In the genomic region with DNA sequence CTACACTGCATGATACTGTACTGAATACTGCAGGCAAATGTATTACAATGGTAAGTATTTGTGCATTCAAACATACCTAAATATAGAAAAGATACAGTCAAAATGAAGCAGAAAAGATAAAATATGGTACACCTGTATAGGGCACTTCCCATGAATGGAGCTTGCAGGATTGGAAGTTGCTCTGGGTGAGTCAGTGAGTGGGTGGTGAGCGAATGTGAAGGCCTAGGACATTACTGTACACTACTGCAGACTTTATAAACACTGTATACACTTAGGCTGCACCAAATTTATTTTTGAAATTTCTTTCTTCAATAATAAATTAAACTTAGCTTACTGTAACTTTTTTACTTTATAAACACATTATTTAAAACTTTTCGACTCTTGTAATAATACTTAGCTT, we compare ENCODE assay signal across 18 cellular contexts.
DNase-seq lines count a peak whose midpoint lies in the region; ATAC-seq, FAIRE-seq and TF ChIP-seq lines count a peak whose summit lies in the region.
"Had no signal": no experiment of that assay in that cellular context is flagged by ENCODE, and none has a peak within 500 bp of the region (broad histone marks: within the 10 kb centered on the region; RNA-seq: fewer than 3 reads in every experiment).

No MANE protein-coding gene starts in this region.

- H3K4me1 ChIP-seq in IMR-90 (ENCODE audit: control insufficient read depth, insufficient read depth, low read length) (peaks cover 3% of the 10 kb centered on the region), mammary epithelial cell (ENCODE audit: insufficient read depth, low read length) (no peaks in the 10 kb centered on the region), kidney (ENCODE audit: control insufficient read depth in 1 of 2, insufficient read depth in 1 of 2, low read depth in 1 of 2, low read length in 2 of 2) (peaks cover 10 to 17% of the 10 kb centered on the region in 2 donors), adrenal gland (replicated peaks in 1 of 2) (peaks cover 0 to 12% of the 10 kb centered on the region in 2 donors)
- H3K4me1 ChIP-seq: Caco-2 had no signal

- no peak overlapping the region for H2AFZ ChIP-seq in IMR-90 (replicated peaks; ENCODE audit: low read length, poor library complexity)
- H2AFZ ChIP-seq in mammary epithelial cell (ENCODE audit: low read depth, low read length), result no peak overlapping the region

- H2BK120ac ChIP-seq in IMR-90 (ENCODE audit: low read depth, low read length), result no peak overlapping the region

- H4K5ac ChIP-seq in IMR-90 (ENCODE audit: low read depth, low read length), result no peak overlapping the region

- H2BK20ac ChIP-seq in IMR-90 (ENCODE audit: low read depth, low read length), result no peak overlapping the region

- no peak overlapping the region for H3K4me3 ChIP-seq in IMR-90 (ENCODE audit: insufficient read depth, low read depth, low read length)
- no peak overlapping the region for H3K4me3 ChIP-seq in mammary epithelial cell (replicated peaks in 1 of 3; ENCODE audit: insufficient read depth in 1 of 3, low read depth in 2 of 3, low read length in 3 of 3)
- no peak overlapping the region for H3K4me3 ChIP-seq in kidney (ENCODE audit: low read length in 2 of 2)
- no peak overlapping the region for H3K4me3 ChIP-seq in adrenal gland

- H3K14ac ChIP-seq in IMR-90 (replicated peaks; ENCODE audit: low read depth, low read length), result no peak overlapping the region

- H3K18ac ChIP-seq in IMR-90 (ENCODE audit: low read depth, low read length), result no peak overlapping the region

- DNase-seq in EL (peak; percentile 31), IMR-90 (peak; percentile 74), mammary epithelial cell (peak; percentile 28), kidney (no peak), retina (no peak), mucosa of gallbladder (ENCODE audit: low spot score) (no peak), adrenal gland (no peak)
- DNase-seq: ACHN; Caco-2; CD4-positive, CD25-positive, alpha-beta regulatory T cell; DMS153; H9; NCI-H1436; NCI-H2029 treated with DMSO at 0.1 percent for 48 hours; NCI-H510A; NCI-H774 had no signal

- no peaks in the 10 kb centered on the region for H3K9me3 ChIP-seq in IMR-90 (ENCODE audit: control insufficient read depth, insufficient read depth, low read length)
- H3K9me3 ChIP-seq in mammary epithelial cell (replicated peaks; ENCODE audit: insufficient read depth, low read length), result no peaks in the 10 kb centered on the region
- no peaks in the 10 kb centered on the region for H3K9me3 ChIP-seq in kidney (ENCODE audit: control insufficient read depth in 1 of 2, low read length in 2 of 2)
- H3K9me3 ChIP-seq in adrenal gland (replicated peaks in 1 of 3), result no peaks in the 10 kb centered on the region
- H3K9me3 ChIP-seq: Caco-2 had no signal

- H2AK5ac ChIP-seq in IMR-90 (ENCODE audit: low read depth, low read length), result no peak overlapping the region

- no CpG with 5 or more reads among the region's 2 CpGs for WGBS in IMR-90 (ENCODE audit: extremely low coverage in 2 of 2, insufficient read length in 1 of 2), 2 experiments
- 75% methylated on average over 2 of the region's 2 CpGs for WGBS in mammary epithelial cell (ENCODE audit: low coverage, missing lambda C conversion rate)
- WGBS in adrenal gland, 4 donors, result 94 to 100% (median 97%) methylated on average over 2 of the region's 2 CpGs

- H3K79me2 ChIP-seq in mammary epithelial cell (ENCODE audit: insufficient read depth, low read length), result no peaks in the 10 kb centered on the region

- H3K9me1 ChIP-seq in IMR-90 (ENCODE audit: insufficient read depth, low read length), result peaks cover 4% of the 10 kb centered on the region; the same call in 1 of the 2 replicates

- no peak overlapping the region for H2BK15ac ChIP-seq in IMR-90 (ENCODE audit: low read depth, low read length)

- dilution Hi-C loops in IMR-90 (cut with HindIII; ENCODE audit: low sequenced_read_pairs, unreplicated experiment) (no loop called here), mammary epithelial cell (cut with HindIII; ENCODE audit: low sequenced_read_pairs) (loop anchor here (10.0 kb wide), 1 partner anchor 57 kb away; no protein-coding TSS in a partner anchor)

- TF ChIP-seq CTCF in IMR-90 (conservative IDR thresholded peaks at IDR 0.05; ENCODE audit: low read depth, low read length), result no peak
- no peak for TF ChIP-seq CTCF in mammary epithelial cell (conservative IDR thresholded peaks at IDR 0.05 in 1 of 2, IDR thresholded peaks at IDR 0.05 in 1 of 2; ENCODE audit: extremely low read depth in 1 of 2, insufficient read depth in 1 of 2, low read depth in 1 of 2, low read length in 2 of 2)
- no peak for TF ChIP-seq CTCF in kidney (IDR thresholded peaks at IDR 0.05; ENCODE audit: borderline replicate concordance, extremely low read depth, insufficient read depth)
- TF ChIP-seq CTCF in adrenal gland (IDR thresholded peaks at IDR 0.05), result no peak

- BruUV-seq in IMR-90 (replicated peaks; lab: Mats Ljungman, UMichigan) (no TSS peak), mammary epithelial cell (replicated peaks; lab: Mats Ljungman, UMichigan) (no TSS peak)

- no peak overlapping the region for H3K4me2 ChIP-seq in IMR-90 (ENCODE audit: low read depth, low read length)
- no peak overlapping the region for H3K4me2 ChIP-seq in mammary epithelial cell (ENCODE audit: insufficient read depth, low read depth, low read length)

- H3K27ac ChIP-seq in IMR-90 (ENCODE audit: insufficient read depth, low read length) (no peak overlapping the region), mammary epithelial cell (ENCODE audit: insufficient read depth, low read depth, low read length) (no peak overlapping the region), kidney (ENCODE audit: low read depth in 2 of 2, low read length in 2 of 2) (no peak overlapping the region), adrenal gland (no peak overlapping the region)

- no peak for TF ChIP-seq POLR2A in IMR-90 (IDR thresholded peaks at IDR 0.05; ENCODE audit: low read depth, low read length)
- TF ChIP-seq POLR2A in adrenal gland (IDR thresholded peaks at IDR 0.05), result no peak

- H2BK5ac ChIP-seq in IMR-90 (ENCODE audit: low read depth, low read length, poor library complexity, severe bottlenecking), result no peak overlapping the region

- intact Hi-C loops in IMR-90 (cut with micrococcal nuclease), result no loop called here
- intact Hi-C loops in mammary epithelial cell (cut with micrococcal nuclease), result no loop called here
- intact Hi-C loops in kidney (cut with DNase I), result no loop called here
- intact Hi-C loops in adrenal gland (cut with DNase I), result no loop called here

- CTCF ChIA-PET in IMR-90 (lab: Yijun Ruan, JAX) (no interaction called here), mammary epithelial cell (lab: Charles Lee; ENCODE audit: low non-redundant PET) (no interaction called here)

- no peak overlapping the region for H3K23ac ChIP-seq in IMR-90 (ENCODE audit: low read depth, low read length)

- in situ Hi-C loops in IMR-90 (cut with MboI; ENCODE audit: low sequenced_read_pairs), result no loop called here
- in situ Hi-C loops in mammary epithelial cell (cut with MboI; ENCODE audit: low sequenced_read_pairs in 2 of 2), result no loop called here

- H3K56ac ChIP-seq in IMR-90 (ENCODE audit: extremely low read depth, insufficient read depth, low read length), result no peak overlapping the region

- H3K36me3 ChIP-seq in IMR-90 (ENCODE audit: control insufficient read depth, insufficient read depth, low read length) (peaks cover 16% of the 10 kb centered on the region), mammary epithelial cell (ENCODE audit: insufficient read depth, low read length) (no peaks in the 10 kb centered on the region), kidney (ENCODE audit: control insufficient read depth in 1 of 2, insufficient read depth in 2 of 2, low read length in 2 of 2) (no peaks in the 10 kb centered on the region), adrenal gland (replicated peaks in 1 of 2) (no peaks in the 10 kb centered on the region)

- no peak overlapping the region for H3K4ac ChIP-seq in IMR-90 (ENCODE audit: low read depth, low read length)

- POLR2A ChIA-PET in IMR-90 (lab: Charles Lee; ENCODE audit: unreplicated experiment), result interaction anchor here (0.9 kb wide), 1 partner anchor 9 kb away, joined by 6 read pairs; no protein-coding TSS in a partner anchor

- peaks cover 7 to 17% of the 10 kb centered on the region in 2 experiments; a peak in 3 of 4 replicates for H3K79me1 ChIP-seq in IMR-90 (ENCODE audit: low read depth in 1 of 2, low read length in 2 of 2)

- no peak overlapping the region for H2AK9ac ChIP-seq in IMR-90 (replicated peaks; ENCODE audit: low read depth, low read length, poor library complexity)

- peak; percentile 53 for FAIRE-seq in kidney (lab: Jason Lieb, UNC)
- FAIRE-seq: HTR-8/SVneo had no signal

- peaks cover 4% of the 10 kb centered on the region; the same call in 1 of the 2 replicates for H4K20me1 ChIP-seq in IMR-90 (ENCODE audit: insufficient read depth, low read length)
- H4K20me1 ChIP-seq in mammary epithelial cell (ENCODE audit: insufficient read depth, low read length), result no peaks in the 10 kb centered on the region

- no peak overlapping the region for H4K91ac ChIP-seq in IMR-90 (ENCODE audit: insufficient read depth, low read depth, low read length)

- H3K27me3 ChIP-seq in IMR-90 (ENCODE audit: control insufficient read depth, insufficient read depth, low read length) (no peaks in the 10 kb centered on the region), mammary epithelial cell (ENCODE audit: insufficient read depth, low read length) (no peaks in the 10 kb centered on the region), adrenal gland (no peaks in the 10 kb centered on the region)

- no peak overlapping the region for H3K9ac ChIP-seq in IMR-90 (ENCODE audit: low read depth, low read length)
- no peak overlapping the region for H3K9ac ChIP-seq in mammary epithelial cell (ENCODE audit: insufficient read depth, low read length)
- no peak overlapping the region for H3K9ac ChIP-seq in kidney (ENCODE audit: low read length in 2 of 2)

- ATAC-seq in IMR-90 (ENCODE audit: low read depth), result peak; percentile 71
- ATAC-seq: Right ventricle myocardium inferior had no signal

- H4K8ac ChIP-seq in IMR-90 (ENCODE audit: low read depth in 2 of 2, low read length in 2 of 2), result no peak overlapping the region

- TF ChIP-seq RAD21 in IMR-90 (IDR thresholded peaks at IDR 0.05; ENCODE audit: low read length), result no peak

TF ChIP-seq in IMR-90, 13 proteins besides CTCF, POLR2A, EP300 and RAD21 (continues in another document):
- TF ChIP-seq RFX5 (IDR thresholded peaks at IDR 0.05; ENCODE audit: low read depth, low read length) (no peak), CHD1 (IDR thresholded peaks at IDR 0.05; ENCODE audit: low read depth, low read length) (no peak), MAZ (IDR thresholded peaks at IDR 0.05; ENCODE audit: borderline replicate concordance, low read depth, low read length) (no peak)
- TF ChIP-seq, protein P1, sequence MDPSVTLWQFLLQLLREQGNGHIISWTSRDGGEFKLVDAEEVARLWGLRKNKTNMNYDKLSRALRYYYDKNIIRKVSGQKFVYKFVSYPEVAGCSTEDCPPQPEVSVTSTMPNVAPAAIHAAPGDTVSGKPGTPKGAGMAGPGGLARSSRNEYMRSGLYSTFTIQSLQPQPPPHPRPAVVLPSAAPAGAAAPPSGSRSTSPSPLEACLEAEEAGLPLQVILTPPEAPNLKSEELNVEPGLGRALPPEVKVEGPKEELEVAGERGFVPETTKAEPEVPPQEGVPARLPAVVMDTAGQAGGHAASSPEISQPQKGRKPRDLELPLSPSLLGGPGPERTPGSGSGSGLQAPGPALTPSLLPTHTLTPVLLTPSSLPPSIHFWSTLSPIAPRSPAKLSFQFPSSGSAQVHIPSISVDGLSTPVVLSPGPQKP (IDR thresholded peaks at IDR 0.05; ENCODE audit: borderline replicate concordance, low read depth, low read length), result no peak

Comparison
In these comparisons a context has a peak if more than half of its experiments do, and no peak if none do; other contexts are left out.
1. DNase-seq: peak in EL (single experiment), IMR-90 (single experiment) and mammary epithelial cell (single experiment); none in kidney (single experiment), retina (single experiment), mucosa of gallbladder (single experiment) and adrenal gland (0 of 7).